Comparison of ENCODE assay signal across 16 cellular contexts in the genomic region with DNA sequence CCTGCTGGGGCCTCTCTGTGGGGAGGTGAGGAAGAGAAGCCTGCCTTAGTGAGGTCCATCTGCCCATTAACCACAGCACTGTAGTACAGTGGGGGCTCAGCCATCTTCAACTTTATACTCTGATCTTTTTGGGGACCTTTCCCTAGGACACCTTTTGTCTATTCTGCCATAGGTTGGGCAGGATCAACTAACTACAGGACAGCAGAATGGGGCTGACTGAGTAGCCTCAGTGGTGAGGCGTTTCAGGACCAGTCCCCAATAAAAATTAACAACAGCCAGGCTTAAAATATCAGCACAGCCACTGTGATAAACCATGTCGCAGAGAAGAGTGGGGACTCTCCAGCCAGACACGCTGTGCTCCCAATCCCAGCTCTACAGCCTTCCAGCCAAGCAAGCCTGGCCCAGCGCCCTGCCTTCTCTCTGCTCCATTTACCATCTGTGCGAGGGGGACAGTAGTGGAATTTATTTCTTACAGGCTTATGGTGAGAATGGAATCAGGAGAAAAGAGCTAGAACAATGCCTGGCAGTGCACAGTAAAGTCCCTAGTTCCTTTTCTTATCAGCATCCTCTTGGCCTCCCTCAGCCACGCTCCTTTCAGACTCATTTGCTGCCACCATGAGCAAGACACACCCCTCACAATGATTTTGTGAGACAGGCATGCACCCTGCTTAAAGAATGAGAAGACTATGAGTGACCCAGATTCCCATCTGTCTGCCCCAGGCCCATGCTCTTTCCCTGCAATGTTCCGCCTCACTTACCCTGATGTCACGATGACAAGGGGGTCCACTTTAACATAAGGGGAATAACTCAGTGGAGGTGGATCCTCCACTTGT.
A peak's percentile ranks its signal among the peaks of the same experiment; 100 is the strongest.
DNase-seq lines count a peak whose midpoint lies in the region; ATAC-seq and TF ChIP-seq lines count a peak whose summit lies in the region.
"Had no signal": no experiment of that assay in that cellular context is flagged by ENCODE, and none has a peak within 500 bp of the region (broad histone marks: within the 10 kb centered on the region; RNA-seq: fewer than 3 reads in every experiment).

No MANE protein-coding gene starts in this region.

- H3K4me1 ChIP-seq in esophagus squamous epithelium (peaks cover 21 to 90% (median 22%) of the 10 kb centered on the region in 3 donors), muscle layer of duodenum (ENCODE audit: control insufficient read depth in 1 of 2, insufficient read depth in 2 of 2, low read length in 2 of 2) (peaks cover 6 to 9% of the 10 kb centered on the region in 2 donors)
- H3K4me1 ChIP-seq: BE2C had no signal

- intact Hi-C loops in esophagus squamous epithelium (cut with DNase I) (no loop called here), CD14-positive monocyte (cut with micrococcal nuclease) (no loop called here), posterior vena cava (cut with DNase I) (no loop called here)

- H3K27me3 ChIP-seq in esophagus squamous epithelium = no peaks in the 10 kb centered on the region
- H3K27me3 ChIP-seq in muscle layer of duodenum (ENCODE audit: low read depth, low read length) = no peaks in the 10 kb centered on the region

- H3K27ac Mint-ChIP-seq in CD14-positive monocyte = no peak overlapping the region
- H3K27ac Mint-ChIP-seq: natural killer cell treated with Interleukin-12 subunit alpha and Interleukin-12 subunit beta and Interleukin-15 and Interleukin-18, amount 100 ng/mL, for 72 hours had no signal

- WGBS in esophagus squamous epithelium, 2 donors = 73 to 76% methylated on average over 7 to 8 of the region's 8 CpGs

- TF ChIP-seq CTCF in esophagus squamous epithelium (IDR thresholded peaks at IDR 0.05) (no peak), CD14-positive monocyte (IDR thresholded peaks at IDR 0.05) (no peak)

- H3K9me3 Mint-ChIP-seq in CD14-positive monocyte = peaks cover 0 to 3% (median 0%) of the 10 kb centered on the region in 7 donors
- H3K9me3 Mint-ChIP-seq: natural killer cell treated with Interleukin-12 subunit alpha and Interleukin-12 subunit beta and Interleukin-15 and Interleukin-18, amount 100 ng/mL, for 72 hours had no signal

- H3K27ac ChIP-seq in esophagus squamous epithelium (peak overlapping the region; percentile 10 to 87 (median 54)), muscle layer of duodenum (ENCODE audit: low read length) (peak overlapping the region; percentile 52)

- peaks cover 2 to 9% (median 7%) of the 10 kb centered on the region in 3 donors for H3K27me3 Mint-ChIP-seq in CD14-positive monocyte (ENCODE audit: low read depth in 3 of 3)

- DNase-seq in Ammon's horn (ENCODE audit: low spot score) (peak; percentile 93), OCI-M1 (lab: John Stamatoyannopoulos, UW) (peak; percentile 31), esophagus squamous epithelium (lab: John Stamatoyannopoulos, UW) (no peak), CD14-positive monocyte (ENCODE audit: low spot score) (no peak), posterior vena cava (ENCODE audit: low spot score) (no peak), SKM-1 treated with dmso at 0.1 percent for 144 hours (lab: John Stamatoyannopoulos, UW; ENCODE audit: unreplicated experiment) (no peak)
- DNase-seq: activated CD4-positive, alpha-beta T cell treated with anti-CD3 and anti-CD28 coated beads, Interleukin-2, amount 50 U/mL, for 1 hour; activated naive CD4-positive, alpha-beta T cell; BE2C; GDM1; NCI-H187 treated with DMSO at 0.1 percent for 48 hours; stimulated activated CD4-positive, alpha-beta T cell treated with anti-CD3 and anti-CD28 coated beads, Interleukin-15, amount 100 ng/mL, for 24 hours; T-helper 1 cell had no signal

- H3K4me3 ChIP-seq in esophagus squamous epithelium (no peak overlapping the region), muscle layer of duodenum (ENCODE audit: low read depth in 1 of 2, low read length in 2 of 2) (no peak overlapping the region)

- ATAC-seq in HG03469 (IDR thresholded peaks at IDR 0.05; ENCODE audit: unreplicated experiment) = no peak
- ATAC-seq: natural killer cell treated with Interleukin-12 subunit alpha and Interleukin-12 subunit beta and Interleukin-15 and Interleukin-18, amount 100 ng/mL, for 72 hours had no signal

- no peaks in the 10 kb centered on the region for H3K9me3 ChIP-seq in esophagus squamous epithelium
- no peaks in the 10 kb centered on the region for H3K9me3 ChIP-seq in muscle layer of duodenum (ENCODE audit: control insufficient read depth in 1 of 2, low read length in 2 of 2)
- H3K9me3 ChIP-seq: BE2C had no signal

- no peak overlapping the region for H3K4me3 Mint-ChIP-seq in CD14-positive monocyte
- H3K4me3 Mint-ChIP-seq: natural killer cell treated with Interleukin-12 subunit alpha and Interleukin-12 subunit beta and Interleukin-15 and Interleukin-18, amount 100 ng/mL, for 72 hours had no signal

- peaks cover 4% of the 10 kb centered on the region for H3K4me1 Mint-ChIP-seq in CD14-positive monocyte

- TF ChIP-seq POLR2A in esophagus squamous epithelium (IDR thresholded peaks at IDR 0.05) = no peak

- H3K36me3 ChIP-seq in esophagus squamous epithelium (no peaks in the 10 kb centered on the region), muscle layer of duodenum (ENCODE audit: control insufficient read depth in 1 of 2, insufficient read depth in 2 of 2, low read length in 2 of 2) (no peaks in the 10 kb centered on the region)
- H3K36me3 ChIP-seq: BE2C had no signal

- H3K36me3 Mint-ChIP-seq in CD14-positive monocyte = no peaks in the 10 kb centered on the region
- H3K36me3 Mint-ChIP-seq: natural killer cell treated with Interleukin-12 subunit alpha and Interleukin-12 subunit beta and Interleukin-15 and Interleukin-18, amount 100 ng/mL, for 72 hours had no signal

Comparison
In these comparisons a context has a peak if more than half of its experiments do, and no peak if none do; other contexts are left out.
1. DNase-seq: peak in Ammon's horn (single experiment) and OCI-M1 (single experiment); none in esophagus squamous epithelium (single experiment), CD14-positive monocyte (single experiment), posterior vena cava (single experiment) and SKM-1 treated with dmso at 0.1 percent for 144 hours (single experiment).